Comparison of ENCODE assay signal across 22 cellular contexts in genomic region chr2:64341461-64341860, GRCh38.
DNase-seq lines count a peak whose midpoint lies in the region; ATAC-seq and TF ChIP-seq lines count a peak whose summit lies in the region.
"Had no signal": no experiment of that assay in that cellular context is flagged by ENCODE, and none has a peak within 500 bp of the region (broad histone marks: within the 10 kb centered on the region; RNA-seq: fewer than 3 reads in every experiment).

No MANE protein-coding gene starts in this region.

- peaks cover 7% of the 10 kb centered on the region in 2 donors for H3K4me1 Mint-ChIP-seq in stimulated activated naive B cell treated with anti-CD40 and anti-IgM and Interleukin-4, amounts not matched to agents 10 μg/mL and 1 μg/mL and 100 μg/mL, for 72 hours
- H3K4me1 Mint-ChIP-seq: CD14-positive monocyte; CD4-positive, alpha-beta memory T cell had no signal

- no peaks in the 10 kb centered on the region for H3K9me2 ChIP-seq in PC-9 (ENCODE audit: insufficient read depth)

- H3K36me3 Mint-ChIP-seq in stimulated activated naive B cell treated with anti-CD40 and anti-IgM and Interleukin-4, amounts not matched to agents 10 μg/mL and 1 μg/mL and 100 μg/mL, for 72 hours, result peaks cover 0 to 2% of the 10 kb centered on the region in 2 donors
- H3K36me3 Mint-ChIP-seq: CD14-positive monocyte; CD4-positive, alpha-beta memory T cell; CD4-positive, CD25-positive, alpha-beta regulatory T cell had no signal

- BruUV-seq in PC-9 (replicated peaks; lab: Mats Ljungman, UMichigan), result no TSS peak

- H3K4me3 ChIP-seq in PC-9, result no peak overlapping the region
- H3K4me3 ChIP-seq: BLaER1, GM12878 had no signal

- no peaks in the 10 kb centered on the region for H3K79me2 ChIP-seq in PC-9 (ENCODE audit: low read depth)

- peaks cover 2 to 4% of the 10 kb centered on the region in 2 donors for H3K9me3 Mint-ChIP-seq in stimulated activated naive B cell treated with anti-CD40 and anti-IgM and Interleukin-4, amounts not matched to agents 10 μg/mL and 1 μg/mL and 100 μg/mL, for 72 hours
- H3K9me3 Mint-ChIP-seq: CD4-positive, alpha-beta memory T cell; CD4-positive, CD25-positive, alpha-beta regulatory T cell; CD8-positive, alpha-beta memory T cell had no signal

- peaks cover 4 to 15% of the 10 kb centered on the region in 2 donors for H3K27me3 Mint-ChIP-seq in stimulated activated naive B cell treated with anti-CD40 and anti-IgM and Interleukin-4, amounts not matched to agents 10 μg/mL and 1 μg/mL and 100 μg/mL, for 72 hours

- POLR2A ChIA-PET in PC-9 (lab: Charles Lee; ENCODE audit: unreplicated experiment), result no interaction called here

- H2AFZ ChIP-seq in PC-9, result no peak overlapping the region

- no peak overlapping the region for H3K4me2 ChIP-seq in PC-9
- H3K4me2 ChIP-seq: BLaER1 had no signal

- DNase-seq in ecto neural progenitor cell (ENCODE audit: low spot score) (peak; percentile 21), middle frontal gyrus (ENCODE audit: extremely low spot score, low spot score) (no peak), PC-9 (no peak)
- no peak for DNase-seq in stimulated activated naive B cell treated with anti-CD40 and anti-IgM and Interleukin-4, amounts not matched to agents 10 μg/mL and 1 μg/mL and 100 μg/mL, for 72 hours
- DNase-seq: 8988T; ACHN; BE2C; C1 segment of cervical spinal cord; CD4-positive, alpha-beta memory T cell; CD4-positive, CD25-positive, alpha-beta regulatory T cell; CD8-positive, alpha-beta memory T cell; COR-L47; DMS 273 treated with DMSO at 0.1 percent for 48 hours; DMS53; DMS79; DND-41; EL; GDM1 had no signal

- H3F3A ChIP-seq in PC-9 (ENCODE audit: insufficient read depth, low read depth), result peaks cover 15% of the 10 kb centered on the region; the same call in 1 of the 2 replicates

- no peaks in the 10 kb centered on the region for H4K20me1 ChIP-seq in PC-9 (ENCODE audit: insufficient read depth)
- H4K20me1 ChIP-seq: BLaER1 had no signal

- peak overlapping the region; percentile 14 for H3K27ac Mint-ChIP-seq in stimulated activated naive B cell treated with anti-CD40 and anti-IgM and Interleukin-4, amounts not matched to agents 10 μg/mL and 1 μg/mL and 100 μg/mL, for 72 hours
- H3K27ac Mint-ChIP-seq: CD4-positive, alpha-beta memory T cell had no signal

- no peaks in the 10 kb centered on the region for H3K27me3 ChIP-seq in PC-9 (ENCODE audit: insufficient read depth, low read depth)
- H3K27me3 ChIP-seq: BE2C, BLaER1 had no signal

- peaks cover 50% of the 10 kb centered on the region for H3K4me1 ChIP-seq in PC-9 (replicated peaks; ENCODE audit: insufficient read depth)
- H3K4me1 ChIP-seq: BE2C, BLaER1 had no signal

- intact Hi-C loops in PC-9 (cut with micrococcal nuclease; ENCODE audit: unreplicated experiment), result no loop called here

- no peak for ATAC-seq in stimulated activated naive B cell treated with anti-CD40 and anti-IgM and Interleukin-4, amounts not matched to agents 10 μg/mL and 1 μg/mL and 100 μg/mL, for 72 hours (replicated peaks)
- ATAC-seq in HG03095 (IDR thresholded peaks at IDR 0.05; ENCODE audit: unreplicated experiment), result no peak
- ATAC-seq: GM12878 had no signal

- no peak for TF ChIP-seq CTCF in PC-9 (conservative IDR thresholded peaks at IDR 0.05)

- no peak overlapping the region for H3K4me3 Mint-ChIP-seq in stimulated activated naive B cell treated with anti-CD40 and anti-IgM and Interleukin-4, amounts not matched to agents 10 μg/mL and 1 μg/mL and 100 μg/mL, for 72 hours
- H3K4me3 Mint-ChIP-seq: CD14-positive monocyte; CD4-positive, alpha-beta memory T cell; CD4-positive, CD25-positive, alpha-beta regulatory T cell; CD8-positive, alpha-beta memory T cell had no signal

- H3K9me3 ChIP-seq in PC-9 (ENCODE audit: insufficient read depth, low read depth), result peaks cover 9% of the 10 kb centered on the region; the same call in 1 of the 2 replicates
- H3K9me3 ChIP-seq: BE2C, BLaER1 had no signal

- no peak overlapping the region for H3K27ac ChIP-seq in PC-9
- H3K27ac ChIP-seq: BLaER1 had no signal

- H3K36me3 ChIP-seq in PC-9 (ENCODE audit: low read depth), result no peaks in the 10 kb centered on the region
- H3K36me3 ChIP-seq: BE2C, BLaER1 had no signal

- CTCF ChIA-PET in PC-9 (lab: Charles Lee), result no interaction called here
